ENCODE assay signal across 16 cellular contexts in the genomic region with DNA sequence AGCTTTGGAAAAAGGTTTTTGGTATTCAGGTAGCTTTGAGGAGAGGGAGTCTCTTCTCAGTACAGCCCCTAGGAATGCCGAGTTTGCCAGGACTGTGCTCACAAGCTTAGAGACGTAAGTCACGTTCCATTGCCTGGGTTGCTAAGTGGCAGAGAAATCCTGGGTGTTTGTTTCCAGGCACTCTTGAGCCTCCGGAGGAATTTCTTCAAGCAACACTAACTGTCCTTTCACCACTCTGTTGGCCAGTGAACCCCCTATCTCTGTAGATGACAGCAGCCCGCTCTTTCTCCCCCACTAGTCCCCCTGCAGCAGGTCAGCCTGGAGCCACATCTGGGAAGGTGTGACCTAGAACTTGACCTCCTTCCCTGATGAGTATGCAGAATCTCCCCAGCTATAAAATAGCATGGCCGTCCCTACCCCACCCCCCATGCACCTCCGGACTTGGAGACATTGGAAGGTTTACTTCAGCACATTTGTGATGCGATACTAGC.
A peak's percentile ranks its signal among the peaks of the same experiment; 100 is the strongest.
DNase-seq lines count a peak whose midpoint lies in the region; ATAC-seq and TF ChIP-seq lines count a peak whose summit lies in the region.
"Had no signal": no experiment of that assay in that cellular context is flagged by ENCODE, and none has a peak within 500 bp of the region (broad histone marks: within the 10 kb centered on the region; RNA-seq: fewer than 3 reads in every experiment).

No MANE protein-coding gene starts in this region.

- no peaks in the 10 kb centered on the region for H3K9me3 ChIP-seq in Caco-2
- H3K9me3 ChIP-seq in stomach, result no peaks in the 10 kb centered on the region
- H3K9me3 ChIP-seq: adrenal gland had no signal

- H3K4me1 ChIP-seq in Caco-2 (peaks cover 35% of the 10 kb centered on the region), stomach (peaks cover 29 to 81% (median 61%) of the 10 kb centered on the region in 4 donors)

- CTCF ChIA-PET in Caco-2 (lab: Charles Lee), result interaction anchor here (1.4 kb wide), 1 partner anchor 31 kb away, joined by 4 read pairs; no protein-coding TSS in a partner anchor

- TF ChIP-seq CTCF in Caco-2 (IDR thresholded peaks at IDR 0.05; ENCODE audit: insufficient read depth in 1 of 2, low read depth in 1 of 2, low read length in 1 of 2, severe bottlenecking in 1 of 2, unreplicated experiment in 1 of 2) (no peak), dorsolateral prefrontal cortex (IDR thresholded peaks at IDR 0.05 in 54 of 56, conservative IDR thresholded peaks at IDR 0.05 in 2 of 56; ENCODE audit: low read depth in 1 of 56, partially characterized antibody in 56 of 56) (no peak), stomach (IDR thresholded peaks at IDR 0.05) (no peak)

- no peak for TF ChIP-seq EP300 in stomach (IDR thresholded peaks at IDR 0.05)

- H3K4me3 ChIP-seq in Caco-2 (ENCODE audit: low read depth, low read length), result no peak overlapping the region
- no peak overlapping the region for H3K4me3 ChIP-seq in dorsolateral prefrontal cortex
- H3K4me3 ChIP-seq in stomach, result no peak overlapping the region
- H3K4me3 ChIP-seq: adrenal gland had no signal

- no peak overlapping the region for H3K4me3 Mint-ChIP-seq in Caco-2 (ENCODE audit: unreplicated experiment)
- H3K4me3 Mint-ChIP-seq: natural killer cell treated with Interleukin-12 subunit alpha and Interleukin-12 subunit beta and Interleukin-15 and Interleukin-18, amount 100 ng/mL, for 72 hours had no signal

- H3K4me1 Mint-ChIP-seq in Caco-2 (ENCODE audit: low read depth, unreplicated experiment), result peaks cover 20% of the 10 kb centered on the region

- no peaks in the 10 kb centered on the region for H3K9me3 Mint-ChIP-seq in Caco-2 (ENCODE audit: unreplicated experiment)
- H3K9me3 Mint-ChIP-seq: natural killer cell treated with Interleukin-12 subunit alpha and Interleukin-12 subunit beta and Interleukin-15 and Interleukin-18, amount 100 ng/mL, for 72 hours had no signal

- H3K27ac ChIP-seq in dorsolateral prefrontal cortex, result peak overlapping the region in 39 of 59 donors; percentile 11 to 97 (median 86)
- peak overlapping the region in 4 of 5 donors; percentile 87 to 90 (median 88) for H3K27ac ChIP-seq in stomach
- H3K27ac ChIP-seq: adrenal gland had no signal

- WGBS in stomach, 5 donors, result 64 to 77% (median 72%) methylated on average over 8 of the region's 8 CpGs

- H3K36me3 ChIP-seq in Caco-2 (ENCODE audit: control insufficient read depth, insufficient read depth, low read length) (no peaks in the 10 kb centered on the region), stomach (no peaks in the 10 kb centered on the region)
- H3K36me3 ChIP-seq: adrenal gland had no signal

- POLR2A ChIA-PET in Caco-2 (lab: Charles Lee), result interaction anchor here (2.4 kb wide), 1 partner anchor 163 kb away, joined by 20 read pairs; the partner anchor contains the start of gene ZFP36L1

- intact Hi-C loops in Caco-2 (cut with micrococcal nuclease; ENCODE audit: unreplicated experiment) (no loop called here), dorsolateral prefrontal cortex (cut with DNase I) (loop anchor here in 1 of 2 donors (5.0 kb wide), 1 partner anchor 162 kb away; the partner anchor contains the start of gene ZFP36L1), stomach (cut with DNase I; ENCODE audit: low total_unique reads) (no loop called here)

- no peak for TF ChIP-seq POLR2A in stomach (IDR thresholded peaks at IDR 0.05)

- no peaks in the 10 kb centered on the region for H3K27me3 ChIP-seq in Caco-2 (replicated peaks; ENCODE audit: control insufficient read depth, insufficient read depth, low read length)
- H3K27me3 ChIP-seq in dorsolateral prefrontal cortex, result no peaks in the 10 kb centered on the region
- H3K27me3 ChIP-seq in stomach, result no peaks in the 10 kb centered on the region
- H3K27me3 ChIP-seq: adrenal gland had no signal

- DNase-seq in Caco-2, result no peak
- DNase-seq in dorsolateral prefrontal cortex, result no peak
- peak; percentile 10 for DNase-seq in mucosa of gallbladder (ENCODE audit: low spot score)
- DNase-seq in stomach, result no peak
- no peak for DNase-seq in activated CD4-positive, alpha-beta T cell treated with anti-CD3 and anti-CD28 coated beads, Interleukin-2, amount 50 U/mL, for 48 hours
- DNase-seq in AG08395 (ENCODE audit: low spot score), result no peak
- no peak for DNase-seq in epidermal melanocyte (ENCODE audit: insufficient read length, low spot score)
- DNase-seq: cortex of kidney, MV-4-11, NCI-H2029 treated with DMSO at 0.1 percent for 48 hours, NCI-H526 treated with DMSO at 0.1 percent for 48 hours had no signal

- no peaks in the 10 kb centered on the region for H3K27me3 Mint-ChIP-seq in Caco-2 (ENCODE audit: insufficient read depth, unreplicated experiment)

- H3K27ac Mint-ChIP-seq in Caco-2 (ENCODE audit: unreplicated experiment), result peak overlapping the region; percentile 89
- H3K27ac Mint-ChIP-seq: natural killer cell treated with Interleukin-12 subunit alpha and Interleukin-12 subunit beta and Interleukin-15 and Interleukin-18, amount 100 ng/mL, for 72 hours had no signal

- H3K36me3 Mint-ChIP-seq in Caco-2 (ENCODE audit: insufficient read depth, unreplicated experiment), result peaks cover 13% of the 10 kb centered on the region
- H3K36me3 Mint-ChIP-seq: natural killer cell treated with Interleukin-12 subunit alpha and Interleukin-12 subunit beta and Interleukin-15 and Interleukin-18, amount 100 ng/mL, for 72 hours had no signal

- ATAC-seq in GM21717 (IDR thresholded peaks at IDR 0.05; ENCODE audit: unreplicated experiment), result no peak
- ATAC-seq: esophagus mucosa; natural killer cell treated with Interleukin-12 subunit alpha and Interleukin-12 subunit beta and Interleukin-15 and Interleukin-18, amount 100 ng/mL, for 72 hours; SK-N-SH treated with all-trans-retinoic acid at 6 μM for 48 hours had no signal

- no TSS peak for BruUV-seq in Caco-2 (replicated peaks; lab: Mats Ljungman, UMichigan)
